ENCODE assay signal across 8 cellular contexts in genomic region chr4:77157859-77158486, GRCh38.
DNase-seq lines count a peak whose midpoint lies in the region; ATAC-seq and TF ChIP-seq lines count a peak whose summit lies in the region.

No MANE protein-coding gene starts in this region.

- no peak for TF ChIP-seq POLR2A in erythroblast (IDR thresholded peaks at IDR 0.05; ENCODE audit: low read length)

- peak; percentile 48 for TF ChIP-seq CTCF in OCI-LY3 (IDR thresholded peaks at IDR 0.05; ENCODE audit: low read depth, low read length)

- H3K4me1 ChIP-seq in HUES6 (ENCODE audit: control insufficient read depth, insufficient read depth, low read length) (peaks cover 33% of the 10 kb centered on the region), OCI-LY3 (ENCODE audit: low read length) (peaks cover 30% of the 10 kb centered on the region), mucosa of stomach (ENCODE audit: control insufficient read depth, insufficient read depth, low read length) (peaks cover 9% of the 10 kb centered on the region)

- 0 out of 2 replicates have a peak, but pooled peaks cover 4% of the 10 kb centered on the region for H4K20me1 ChIP-seq in OCI-LY3 (ENCODE audit: insufficient read depth, low read length)

- ATAC-seq in GM21447 (IDR thresholded peaks at IDR 0.05; ENCODE audit: unreplicated experiment) = peak; percentile 58

- no peak overlapping the region; the same call in 1 of the 2 replicates for H3K27ac ChIP-seq in HUES6 (ENCODE audit: low read depth, low read length)
- peak overlapping the region; percentile 83 for H3K27ac ChIP-seq in OCI-LY3 (ENCODE audit: low read length)

- no peaks in the 10 kb centered on the region for H3K27me3 ChIP-seq in HUES6 (ENCODE audit: control insufficient read depth, insufficient read depth, low read length)
- H3K27me3 ChIP-seq in OCI-LY3 (ENCODE audit: low read depth, low read length) = no peaks in the 10 kb centered on the region
- H3K27me3 ChIP-seq in mucosa of stomach (ENCODE audit: control insufficient read depth, insufficient read depth, low read length) = no peaks in the 10 kb centered on the region

- peak overlapping the region; percentile 75 for H3K4me2 ChIP-seq in OCI-LY3 (ENCODE audit: low read length)

- peak overlapping the region; percentile 90 for H3K4me3 ChIP-seq in HUES6 (ENCODE audit: low read depth, low read length)
- H3K4me3 ChIP-seq in OCI-LY3 (ENCODE audit: low read length) = peak overlapping the region; percentile 94
- peak overlapping the region; percentile 93 for H3K4me3 ChIP-seq in mucosa of stomach (ENCODE audit: low read length)

- H2AFZ ChIP-seq in OCI-LY3 (ENCODE audit: low read depth, low read length) = 0 out of 2 replicates have a peak overlapping the region, but pooled peaks have one; percentile 90

- DNase-seq in COR-L47 (lab: John Stamatoyannopoulos, UW) (peak; percentile 89), erythroblast (lab: John Stamatoyannopoulos, UW) (peak; percentile 66 to 74)
- DNase-seq in activated T-cell treated with anti-CD3 and anti-CD28 coated beads, Interleukin-2, amount 50 U/mL, for 1 hour = peak; percentile 72
- DNase-seq in stimulated activated CD8-positive, alpha-beta memory T cell treated with anti-CD3 and anti-CD28 coated beads, Interleukin-4, amount 100 ng/mL, for 24 hours (ENCODE audit: low read depth) = peak; percentile 58

- no peaks in the 10 kb centered on the region; the same call in 1 of the 2 replicates for H3K79me2 ChIP-seq in OCI-LY3 (ENCODE audit: low read length)

- H3K9ac ChIP-seq in HUES6 (ENCODE audit: low read length) (peak overlapping the region; percentile 99), OCI-LY3 (ENCODE audit: low read length) (peak overlapping the region; percentile 87), mucosa of stomach (ENCODE audit: low read length) (peak overlapping the region; percentile 93)

- no peaks in the 10 kb centered on the region for H3K9me3 ChIP-seq in HUES6 (ENCODE audit: control insufficient read depth, insufficient read depth, low read depth, low read length)
- peaks cover 8% of the 10 kb centered on the region; the same call in 1 of the 2 replicates for H3K9me3 ChIP-seq in OCI-LY3 (ENCODE audit: insufficient read depth, low read length)
- no peaks in the 10 kb centered on the region for H3K9me3 ChIP-seq in mucosa of stomach (ENCODE audit: control insufficient read depth, low read length)

- H3K36me3 ChIP-seq in HUES6 (ENCODE audit: control insufficient read depth, insufficient read depth, low read length) = peaks cover 39% of the 10 kb centered on the region
- H3K36me3 ChIP-seq in OCI-LY3 (replicated peaks; ENCODE audit: low read depth, low read length) = peaks cover 33% of the 10 kb centered on the region
- no peaks in the 10 kb centered on the region for H3K36me3 ChIP-seq in mucosa of stomach (ENCODE audit: control insufficient read depth, insufficient read depth, low read length)
